ENCODE assay signal across 13 cellular contexts in the genomic region with DNA sequence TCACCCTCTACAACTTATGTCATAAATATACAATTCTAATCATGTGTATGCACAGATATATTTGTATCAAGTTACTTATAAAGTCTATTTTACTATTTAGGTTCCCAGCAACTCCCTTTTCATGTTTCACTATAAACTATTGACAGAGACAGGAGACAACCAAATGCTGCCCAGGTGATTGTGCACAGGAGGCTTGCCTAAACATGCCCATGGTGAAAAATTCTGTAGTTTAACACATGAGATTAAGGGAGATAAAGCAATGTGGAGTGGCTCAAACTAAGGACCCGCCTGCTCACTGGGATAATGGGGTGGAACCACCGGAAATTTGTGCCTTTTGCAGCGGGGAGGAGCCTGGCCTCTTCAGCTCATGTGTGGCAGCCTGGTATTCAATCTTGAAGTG.
"Had no signal": no experiment of that assay in that cellular context is flagged by ENCODE, and none has a peak within 500 bp of the region (broad histone marks: within the 10 kb centered on the region; RNA-seq: fewer than 3 reads in every experiment).

No MANE protein-coding gene starts in this region.

- H3K36me3 Mint-ChIP-seq: naive B cell had no signal

- H3K27me3 ChIP-seq: dorsolateral prefrontal cortex, heart left ventricle, neutrophil, thyroid gland had no signal

- H3K4me3 Mint-ChIP-seq: activated CD4-positive, alpha-beta T cell treated with anti-CD3 and anti-CD28 coated beads, Interleukin-2, amount 10 ng/mL, durations not matched to agents 7 days and 5 days; activated naive CD4-positive, alpha-beta T cell treated with anti-CD3 and anti-CD28 coated beads for 36 hours; activated T-helper 17 cell treated with anti-CD3 and anti-CD28 coated beads, Interleukin-2, amount 50 U/mL, for 72 hours; naive B cell had no signal

- DNase-seq: activated CD4-positive, alpha-beta T cell treated with anti-CD3 and anti-CD28 coated beads, Interleukin-2, amount 10 ng/mL, durations not matched to agents 7 days and 5 days; activated CD4-positive, CD25-positive, alpha-beta regulatory T cell; activated naive CD4-positive, alpha-beta T cell treated with anti-CD3 and anti-CD28 coated beads for 36 hours; activated T-cell treated with anti-CD3 and anti-CD28 coated beads for 4 hours; dorsolateral prefrontal cortex; heart left ventricle; naive B cell; T-helper 2 cell; thyroid gland had no signal

- H3K4me1 Mint-ChIP-seq: activated CD4-positive, alpha-beta T cell treated with anti-CD3 and anti-CD28 coated beads, Interleukin-2, amount 10 ng/mL, durations not matched to agents 7 days and 5 days; activated T-helper 17 cell treated with anti-CD3 and anti-CD28 coated beads, Interleukin-2, amount 50 U/mL, for 72 hours; naive B cell had no signal

- H3K27me3 Mint-ChIP-seq: activated CD4-positive, alpha-beta T cell treated with anti-CD3 and anti-CD28 coated beads, Interleukin-2, amount 10 ng/mL, durations not matched to agents 7 days and 5 days; activated T-helper 17 cell treated with anti-CD3 and anti-CD28 coated beads, Interleukin-2, amount 50 U/mL, for 72 hours; naive B cell had no signal

- FAIRE-seq: frontal cortex, TTC549 had no signal

- H3K27ac ChIP-seq: dorsolateral prefrontal cortex, heart left ventricle, neutrophil, thyroid gland had no signal

- H3K4me3 ChIP-seq: dorsolateral prefrontal cortex, heart left ventricle, thyroid gland had no signal

- H3K27ac Mint-ChIP-seq: activated CD4-positive, alpha-beta T cell treated with anti-CD3 and anti-CD28 coated beads, Interleukin-2, amount 10 ng/mL, durations not matched to agents 7 days and 5 days; activated naive CD4-positive, alpha-beta T cell treated with anti-CD3 and anti-CD28 coated beads for 36 hours; activated T-helper 17 cell treated with anti-CD3 and anti-CD28 coated beads, Interleukin-2, amount 50 U/mL, for 72 hours; naive B cell had no signal

- H3K9me3 Mint-ChIP-seq: activated CD4-positive, alpha-beta T cell treated with anti-CD3 and anti-CD28 coated beads, Interleukin-2, amount 10 ng/mL, durations not matched to agents 7 days and 5 days; activated naive CD4-positive, alpha-beta T cell treated with anti-CD3 and anti-CD28 coated beads for 36 hours had no signal

- H3K4me1 ChIP-seq: heart left ventricle, thyroid gland had no signal

- H3K9me3 ChIP-seq: heart left ventricle, neutrophil, thyroid gland had no signal

- H3K36me3 ChIP-seq: heart left ventricle, neutrophil, thyroid gland had no signal
